In genomic region chrX:15158736-15159406, GRCh38 we compare ENCODE assay signal across 9 cellular contexts.
A peak's percentile ranks its signal among the peaks of the same experiment; 100 is the strongest.
DNase-seq lines count a peak whose midpoint lies in the region; ATAC-seq and TF ChIP-seq lines count a peak whose summit lies in the region.
"Had no signal": no experiment of that assay in that cellular context is flagged by ENCODE, and none has a peak within 500 bp of the region (broad histone marks: within the 10 kb centered on the region; RNA-seq: fewer than 3 reads in every experiment).

No MANE protein-coding gene starts in this region.

- H3K36me3 ChIP-seq in DND-41 (ENCODE audit: insufficient read depth, low read length) (no peaks in the 10 kb centered on the region), heart left ventricle (no peaks in the 10 kb centered on the region), neural progenitor cell (no peaks in the 10 kb centered on the region)

- H3K4me3 ChIP-seq in DND-41 (ENCODE audit: low read depth in 1 of 2, low read length in 2 of 2) (peak overlapping the region in 1 of 2 experiments; percentile 51; a peak in 2 of 4 replicates), heart left ventricle (no peak overlapping the region), neural progenitor cell (no peak overlapping the region)

- H3K4me1 Mint-ChIP-seq in activated naive CD4-positive, alpha-beta T cell treated with anti-CD3 and anti-CD28 coated beads, Interleukin-2, amount 10 ng/mL, durations not matched to agents 7 days and 5 days, result peaks cover 50% of the 10 kb centered on the region
- no peaks in the 10 kb centered on the region for H3K4me1 Mint-ChIP-seq in neural progenitor cell

- no peaks in the 10 kb centered on the region for H3K9me3 Mint-ChIP-seq in activated naive CD4-positive, alpha-beta T cell treated with anti-CD3 and anti-CD28 coated beads, Interleukin-2, amount 10 ng/mL, durations not matched to agents 7 days and 5 days
- H3K9me3 Mint-ChIP-seq in neural progenitor cell, result no peaks in the 10 kb centered on the region

- peak overlapping the region; percentile 70 for H2AFZ ChIP-seq in DND-41 (ENCODE audit: low read depth, low read length)
- H2AFZ ChIP-seq in neural progenitor cell (replicated peaks), result no peak overlapping the region

- H3K36me3 Mint-ChIP-seq in activated naive CD4-positive, alpha-beta T cell treated with anti-CD3 and anti-CD28 coated beads, Interleukin-2, amount 10 ng/mL, durations not matched to agents 7 days and 5 days, result peaks cover 12% of the 10 kb centered on the region
- no peaks in the 10 kb centered on the region for H3K36me3 Mint-ChIP-seq in neural progenitor cell

- no peaks in the 10 kb centered on the region for H3F3A ChIP-seq in neural progenitor cell (ENCODE audit: low read depth)

- WGBS in heart left ventricle, 4 donors, result 77 to 88% (median 83%) methylated on average over 7 of the region's 7 CpGs

- H3K9me3 ChIP-seq in DND-41 (ENCODE audit: insufficient read depth, low read length, severe bottlenecking), result no peaks in the 10 kb centered on the region
- H3K9me3 ChIP-seq in heart left ventricle, result no peaks in the 10 kb centered on the region
- peaks cover 11% of the 10 kb centered on the region for H3K9me3 ChIP-seq in neural progenitor cell (ENCODE audit: low read depth)

- CTCF ChIA-PET in activated naive CD4-positive, alpha-beta T cell treated with anti-CD3 and anti-CD28 coated beads, Interleukin-2, amount 10 ng/mL, durations not matched to agents 7 days and 5 days (lab: Charles Lee), result interaction anchor here (1.1 to 1.2 kb wide), 2 partner anchors 14 to 84 kb away, joined by 3 to 4 read pairs; no protein-coding TSS in a partner anchor

- H3K79me2 ChIP-seq in DND-41 (ENCODE audit: insufficient read depth, low read length), result no peaks in the 10 kb centered on the region
- no peaks in the 10 kb centered on the region for H3K79me2 ChIP-seq in neural progenitor cell (ENCODE audit: low read depth)

- H4K20me1 ChIP-seq in DND-41 (ENCODE audit: insufficient read depth, low read length) (no peaks in the 10 kb centered on the region), neural progenitor cell (ENCODE audit: low read depth) (no peaks in the 10 kb centered on the region)

- H3K27me3 Mint-ChIP-seq in activated naive CD4-positive, alpha-beta T cell treated with anti-CD3 and anti-CD28 coated beads, Interleukin-2, amount 10 ng/mL, durations not matched to agents 7 days and 5 days, result no peaks in the 10 kb centered on the region
- no peaks in the 10 kb centered on the region for H3K27me3 Mint-ChIP-seq in neural progenitor cell (ENCODE audit: insufficient read depth, low read depth)

- DNase-seq in DND-41 (peak; percentile 48), kidney glomerular epithelial cell (lab: John Stamatoyannopoulos, UW) (no peak), heart left ventricle (no peak), neural progenitor cell (ENCODE audit: low spot score) (no peak)
- peak; percentile 56 for DNase-seq in activated naive CD4-positive, alpha-beta T cell treated with anti-CD3 and anti-CD28 coated beads, Interleukin-2, amount 10 ng/mL, durations not matched to agents 7 days and 5 days
- DNase-seq: dermis blood vessel endothelial cell had no signal

- intact Hi-C loops in heart left ventricle (cut with DNase I), result no loop called here

- H3K4me1 ChIP-seq in DND-41 (ENCODE audit: insufficient read depth, low read length), result peaks cover 19% of the 10 kb centered on the region
- H3K4me1 ChIP-seq in heart left ventricle, result no peaks in the 10 kb centered on the region
- H3K4me1 ChIP-seq in neural progenitor cell, result no peaks in the 10 kb centered on the region

- H3K27me3 ChIP-seq in DND-41 (ENCODE audit: insufficient read depth, low read length, poor library complexity), result no peaks in the 10 kb centered on the region
- H3K27me3 ChIP-seq in heart left ventricle, result no peaks in the 10 kb centered on the region
- no peaks in the 10 kb centered on the region for H3K27me3 ChIP-seq in neural progenitor cell

- peak overlapping the region; percentile 62 for H3K4me2 ChIP-seq in DND-41 (ENCODE audit: insufficient read depth, low read length)
- no peak overlapping the region for H3K4me2 ChIP-seq in neural progenitor cell

- H3K4me3 Mint-ChIP-seq in activated naive CD4-positive, alpha-beta T cell treated with anti-CD3 and anti-CD28 coated beads, Interleukin-2, amount 10 ng/mL, durations not matched to agents 7 days and 5 days, result peak overlapping the region; percentile 77
- no peak overlapping the region for H3K4me3 Mint-ChIP-seq in neural progenitor cell

- peak overlapping the region; percentile 44 for H3K9ac ChIP-seq in DND-41 (ENCODE audit: low read depth, low read length)
- no peak overlapping the region for H3K9ac ChIP-seq in neural progenitor cell

- TF ChIP-seq CTCF in DND-41 (IDR thresholded peaks at IDR 0.05; ENCODE audit: borderline replicate concordance, extremely low read depth, low read length, poor library complexity, severe bottlenecking) (no peak), heart left ventricle (IDR thresholded peaks at IDR 0.05) (no peak), neural progenitor cell (IDR thresholded peaks at IDR 0.05) (no peak)

- peak overlapping the region; percentile 95 for H3K27ac Mint-ChIP-seq in activated naive CD4-positive, alpha-beta T cell treated with anti-CD3 and anti-CD28 coated beads, Interleukin-2, amount 10 ng/mL, durations not matched to agents 7 days and 5 days
- H3K27ac Mint-ChIP-seq in neural progenitor cell, result no peak overlapping the region

- TF ChIP-seq POLR2A in heart left ventricle (IDR thresholded peaks at IDR 0.05), result no peak

- ATAC-seq in DND-41 (ENCODE audit: insufficient read depth, low read depth) (peak; percentile 89), GM19455 (IDR thresholded peaks at IDR 0.05; ENCODE audit: unreplicated experiment) (peak; percentile 80), HG03196 (IDR thresholded peaks at IDR 0.05; ENCODE audit: unreplicated experiment) (peak; percentile 70), heart left ventricle (no peak), SK-N-SH treated with all-trans-retinoic acid at 6 μM for 48 hours (no peak)

- H3K27ac ChIP-seq in DND-41 (ENCODE audit: low read length) (peak overlapping the region; percentile 60), heart left ventricle (peak overlapping the region in 1 of 12 donors; percentile 23), neural progenitor cell (no peak overlapping the region)

TF ChIP-seq in SK-N-SH treated with all-trans-retinoic acid at 6 μM for 48 hours, 23 proteins besides CTCF, POLR2A, EP300 and RAD21:
- TF ChIP-seq PPARA (CRISPR knock-in tag; IDR thresholded peaks at IDR 0.05; ENCODE audit: borderline replicate concordance) (no peak), ESRRG (CRISPR knock-in tag; IDR thresholded peaks at IDR 0.05) (no peak), BACH2 (CRISPR knock-in tag; IDR thresholded peaks at IDR 0.05; ENCODE audit: borderline replicate concordance) (no peak), ZNF70 (CRISPR knock-in tag; IDR thresholded peaks at IDR 0.05) (no peak), ARNTL (CRISPR knock-in tag; IDR thresholded peaks at IDR 0.05; ENCODE audit: borderline replicate concordance, low read depth) (no peak), ZFP3 (CRISPR knock-in tag; IDR thresholded peaks at IDR 0.05) (no peak), OSR1 (CRISPR knock-in tag; IDR thresholded peaks at IDR 0.05) (no peak)
- TF ChIP-seq, protein P1, sequence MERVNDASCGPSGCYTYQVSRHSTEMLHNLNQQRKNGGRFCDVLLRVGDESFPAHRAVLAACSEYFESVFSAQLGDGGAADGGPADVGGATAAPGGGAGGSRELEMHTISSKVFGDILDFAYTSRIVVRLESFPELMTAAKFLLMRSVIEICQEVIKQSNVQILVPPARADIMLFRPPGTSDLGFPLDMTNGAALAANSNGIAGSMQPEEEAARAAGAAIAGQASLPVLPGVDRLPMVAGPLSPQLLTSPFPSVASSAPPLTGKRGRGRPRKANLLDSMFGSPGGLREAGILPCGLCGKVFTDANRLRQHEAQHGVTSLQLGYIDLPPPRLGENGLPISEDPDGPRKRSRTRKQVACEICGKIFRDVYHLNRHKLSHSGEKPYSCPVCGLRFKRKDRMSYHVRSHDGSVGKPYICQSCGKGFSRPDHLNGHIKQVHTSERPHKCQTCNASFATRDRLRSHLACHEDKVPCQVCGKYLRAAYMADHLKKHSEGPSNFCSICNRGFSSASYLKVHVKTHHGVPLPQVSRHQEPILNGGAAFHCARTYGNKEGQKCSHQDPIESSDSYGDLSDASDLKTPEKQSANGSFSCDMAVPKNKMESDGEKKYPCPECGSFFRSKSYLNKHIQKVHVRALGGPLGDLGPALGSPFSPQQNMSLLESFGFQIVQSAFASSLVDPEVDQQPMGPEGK (CRISPR knock-in tag; IDR thresholded peaks at IDR 0.05; ENCODE audit: borderline replicate concordance), result no peak

Comparison
In these comparisons a context has a peak if more than half of its experiments do, and no peak if none do; other contexts are left out.
1. ATAC-seq: peak in DND-41 (single experiment), GM19455 (single experiment) and HG03196 (single experiment); none in heart left ventricle (0 of 4) and SK-N-SH treated with all-trans-retinoic acid at 6 μM for 48 hours (single experiment).
2. DNase-seq: peak in DND-41 (single experiment) and activated naive CD4-positive, alpha-beta T cell treated with anti-CD3 and anti-CD28 coated beads, Interleukin-2, amount 10 ng/mL, durations not matched to agents 7 days and 5 days (single experiment); none in kidney glomerular epithelial cell (single experiment), heart left ventricle (0 of 5) and neural progenitor cell (single experiment).